20 cellular contexts compared by ENCODE assay signal in the genomic region with DNA sequence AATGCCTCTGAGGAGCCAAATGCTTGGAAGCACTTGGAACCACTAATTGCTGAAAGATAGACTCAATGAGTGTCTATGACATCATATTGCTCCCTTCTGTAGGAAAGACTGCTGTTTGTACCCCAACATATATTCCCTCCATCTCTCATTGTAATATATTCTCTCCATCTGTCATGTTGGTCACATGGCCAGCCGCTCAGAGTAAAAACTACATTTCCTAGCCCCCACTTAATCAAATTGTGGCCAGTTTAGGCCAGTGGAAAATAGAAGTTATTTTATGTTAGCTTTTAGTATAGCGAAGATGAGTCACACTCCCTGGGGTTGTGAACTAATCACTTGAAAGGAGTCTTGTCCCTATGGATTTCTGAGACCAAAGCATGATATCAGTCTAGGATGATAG.
"Had no signal": no experiment of that assay in that cellular context is flagged by ENCODE, and none has a peak within 500 bp of the region (broad histone marks: within the 10 kb centered on the region; RNA-seq: fewer than 3 reads in every experiment).

No MANE protein-coding gene starts in this region.

- ATAC-seq: natural killer cell had no signal

- H3K4me3 ChIP-seq: left lung, spleen, testis, vagina had no signal

- FAIRE-seq: frontal cortex had no signal

- DNase-seq: activated CD4-positive, alpha-beta T cell treated with anti-CD3 and anti-CD28 coated beads for 1 hour; activated gamma-delta T cell treated with Interleukin-2 at 50 U/mL for 16 hours; activated T-cell treated with anti-CD3 and anti-CD28 coated beads, Interleukin-2, amount 50 U/mL, for 1 hour; anterior cingulate cortex; caudate nucleus; effector CD8-positive, alpha-beta T cell; glutamatergic neuron; hippocampal formation; kidney glomerular epithelial cell; left lung; midbrain; natural killer cell; retina; spleen; stimulated activated CD4-positive, alpha-beta T cell treated with anti-CD3 and anti-CD28 coated beads, Interleukin-4, amount 100 ng/mL, for 1 hour; stimulated activated naive CD4-positive, alpha-beta T cell; testis; WERI-Rb-1 had no signal
